In the genomic region with DNA sequence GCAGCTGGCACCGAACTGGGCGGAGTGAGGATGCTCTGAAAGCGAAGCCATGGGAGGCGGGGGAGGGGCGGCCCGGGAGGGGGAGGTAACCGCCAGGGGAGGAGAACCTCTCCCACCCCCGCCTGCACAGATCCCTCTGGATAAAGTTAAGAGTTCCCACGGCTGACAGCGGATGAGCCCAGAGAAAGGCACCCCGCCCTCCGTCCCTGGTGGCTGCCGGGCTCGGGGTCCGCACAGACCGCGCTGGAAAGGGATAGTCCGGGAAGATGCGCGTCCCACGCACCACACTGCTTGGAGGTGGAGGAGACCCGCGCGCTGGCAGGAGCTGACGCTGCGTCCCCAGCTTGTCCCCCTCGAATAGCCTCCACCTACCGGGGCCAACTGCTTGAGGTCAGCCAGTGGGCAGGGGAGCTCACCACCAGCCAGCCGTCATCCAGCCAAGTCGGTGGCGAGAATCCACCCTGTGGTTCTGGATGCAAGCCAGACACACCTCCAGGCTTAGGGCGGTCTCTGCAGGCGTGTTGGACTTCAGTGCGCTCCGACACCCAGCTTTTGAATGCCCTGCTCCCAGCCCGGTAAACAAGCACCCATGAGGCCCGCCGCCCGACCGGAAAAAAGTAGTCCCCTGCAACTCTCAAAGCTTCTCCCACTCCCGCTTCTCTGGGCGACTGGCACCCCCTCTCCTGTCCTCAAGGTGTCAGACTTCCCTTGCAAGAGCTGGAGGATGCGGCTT, we compare ENCODE assay signal across 8 cellular contexts. TPM values are rescaled to one million over a fixed set of nuclear protein-coding genes. Genes with fewer than 3 reads are reported as not detected.
A peak's percentile ranks its signal among the peaks of the same experiment; 100 is the strongest.
DNase-seq lines count a peak whose midpoint lies in the region; ATAC-seq and TF ChIP-seq lines count a peak whose summit lies in the region.

A gene (minus strand): TSS at position 17 of the 733 bp plus-strand sequence. CDS start 86,439 bp downstream, outside the sequence.

- peaks cover 8% of the 10 kb centered on the region for H3K4me1 Mint-ChIP-seq in activated CD4-positive, alpha-beta T cell treated with anti-CD3 and anti-CD28 coated beads for 36 hours

- peaks cover 37 to 43% of the 10 kb centered on the region in 2 donors for H3K27me3 ChIP-seq in duodenal mucosa (ENCODE audit: control insufficient read depth in 1 of 2, insufficient read depth in 2 of 2, low read length in 2 of 2)
- H3K27me3 ChIP-seq in tibial artery = no peaks in the 10 kb centered on the region

- H3K27ac Mint-ChIP-seq in activated CD4-positive, alpha-beta T cell treated with anti-CD3 and anti-CD28 coated beads for 36 hours = no peak within 1 kb of the TSS

- peaks cover 14 to 15% of the 10 kb centered on the region in 2 donors for H3K4me1 ChIP-seq in duodenal mucosa (ENCODE audit: control insufficient read depth in 1 of 2, insufficient read depth in 2 of 2, low read length in 2 of 2)
- peaks cover 0 to 16% (median 7%) of the 10 kb centered on the region in 4 donors for H3K4me1 ChIP-seq in tibial artery

- no peaks in the 10 kb centered on the region for H3K36me3 Mint-ChIP-seq in activated CD4-positive, alpha-beta T cell treated with anti-CD3 and anti-CD28 coated beads for 36 hours (ENCODE audit: low read depth)

- no peaks in the 10 kb centered on the region for H3K9me3 ChIP-seq in duodenal mucosa (ENCODE audit: control insufficient read depth in 1 of 2, low read length in 2 of 2)
- H3K9me3 ChIP-seq in tibial artery = no peaks in the 10 kb centered on the region

- H3K27me3 Mint-ChIP-seq in activated CD4-positive, alpha-beta T cell treated with anti-CD3 and anti-CD28 coated beads for 36 hours = peaks cover 25% of the 10 kb centered on the region

- H3K27ac ChIP-seq in duodenal mucosa (ENCODE audit: low read depth, low read length) (peak within 1 kb of the TSS; percentile 32), tibial artery (peak within 1 kb of the TSS; percentile 55 to 72)

- H3K9me3 Mint-ChIP-seq in activated CD4-positive, alpha-beta T cell treated with anti-CD3 and anti-CD28 coated beads for 36 hours (ENCODE audit: low read depth) = no peaks in the 10 kb centered on the region

- no peak within 1 kb of the TSS for H3K4me3 Mint-ChIP-seq in activated CD4-positive, alpha-beta T cell treated with anti-CD3 and anti-CD28 coated beads for 36 hours

- CTCF ChIA-PET in activated CD4-positive, alpha-beta T cell treated with anti-CD3 and anti-CD28 coated beads for 36 hours (lab: Charles Lee) = interaction anchor here (0.7 to 1.4 kb wide), 2 partner anchors 8 to 646 kb away, joined by 3 read pairs; no protein-coding TSS in a partner anchor

- intact Hi-C loops in activated CD4-positive, alpha-beta T cell treated with anti-CD3 and anti-CD28 coated beads for 36 hours (cut with DNase I, micrococcal nuclease) = no loop called here
- intact Hi-C loops in tibial artery (cut with DNase I; ENCODE audit: low total_unique reads) = no loop called here

- POLR2A ChIA-PET in activated CD4-positive, alpha-beta T cell treated with anti-CD3 and anti-CD28 coated beads for 36 hours (lab: Charles Lee) = no interaction called here

- ATAC-seq in activated CD4-positive, alpha-beta T cell treated with anti-CD3 and anti-CD28 coated beads for 36 hours = no peak
- ATAC-seq in GM18873 (IDR thresholded peaks at IDR 0.05; ENCODE audit: low FRiP score, unreplicated experiment) = no peak

- no peaks in the 10 kb centered on the region for H3K36me3 ChIP-seq in duodenal mucosa (ENCODE audit: control insufficient read depth in 1 of 2, insufficient read depth in 2 of 2, low read length in 2 of 2)
- H3K36me3 ChIP-seq in tibial artery = no peaks in the 10 kb centered on the region

- DNase-seq in activated CD4-positive, alpha-beta T cell treated with anti-CD3 and anti-CD28 coated beads for 36 hours = peak; percentile 32
- no peak for DNase-seq in activated CD4-positive, alpha-beta T cell treated with anti-CD3 and anti-CD28 coated beads for 1 hour
- DNase-seq in NCI-H774 (lab: John Stamatoyannopoulos, UW) (peak; percentile 0), medulla oblongata (ENCODE audit: extremely low spot score) (peak; percentile 30), tibial artery (peak; percentile 30 to 81)
- no peak for DNase-seq in activated CD8-positive, alpha-beta memory T cell treated with anti-CD3 and anti-CD28 coated beads for 24 hours

- TF ChIP-seq CTCF in tibial artery (IDR thresholded peaks at IDR 0.05) = peak; percentile 43 to 47

- peak within 1 kb of the TSS; percentile 69 to 70 for H3K4me3 ChIP-seq in duodenal mucosa (ENCODE audit: low read depth in 1 of 2, low read length in 2 of 2)
- peak within 1 kb of the TSS; percentile 74 to 75 for H3K4me3 ChIP-seq in tibial artery

- H3K9ac ChIP-seq in duodenal mucosa (ENCODE audit: low read depth in 1 of 2, low read length in 2 of 2) = peak within 1 kb of the TSS in 1 of 2 donors; percentile 19

RNA-seq across cellular contexts. Expression of the gene that starts here (rescaled TPM):
- not detected for total RNA-seq in activated CD4-positive, alpha-beta T cell treated with anti-CD3 and anti-CD28 coated beads for 36 hours

Comparison
In these comparisons a context has a peak if more than half of its experiments do, and no peak if none do; other contexts are left out.
1. Peak in DNase-seq in activated CD4-positive, alpha-beta T cell treated with anti-CD3 and anti-CD28 coated beads for 36 hours; RNA of the gene not detected or under 1 TPM.
2. DNase-seq: peak in NCI-H774 (single experiment), medulla oblongata (single experiment) and tibial artery (2 of 2); none in activated CD4-positive, alpha-beta T cell treated with anti-CD3 and anti-CD28 coated beads for 1 hour (single experiment) and activated CD8-positive, alpha-beta memory T cell treated with anti-CD3 and anti-CD28 coated beads for 24 hours (single experiment).